ENCODE assay signal across 1 cellular context in genomic region chr11:126114486-126115252, GRCh38.
A peak's percentile ranks its signal among the peaks of the same experiment; 100 is the strongest.
TF ChIP-seq lines count a peak whose summit lies in the region.

No MANE protein-coding gene starts in this region.

TF ChIP-seq in HepG2, 621 proteins besides CTCF, POLR2A, EP300 and RAD21 (continued from another document):
- 0 out of 2 replicates have a peak, but pooled peaks have one; percentile 48 for TF ChIP-seq ZBTB25 (CRISPR knock-in tag; IDR thresholded peaks at IDR 0.05)
- 0 out of 2 replicates have a peak, but pooled peaks have one; percentile 14 for TF ChIP-seq UBTF (CRISPR knock-in tag; IDR thresholded peaks at IDR 0.05)
- no peak for TF ChIP-seq ZNF350 (CRISPR knock-in tag; IDR thresholded peaks at IDR 0.05; ENCODE audit: borderline replicate concordance, low read depth)
TF ChIP-seq in HepG2: peak in this region for 10.
